1 cellular context compared by ENCODE assay signal in the genomic region with DNA sequence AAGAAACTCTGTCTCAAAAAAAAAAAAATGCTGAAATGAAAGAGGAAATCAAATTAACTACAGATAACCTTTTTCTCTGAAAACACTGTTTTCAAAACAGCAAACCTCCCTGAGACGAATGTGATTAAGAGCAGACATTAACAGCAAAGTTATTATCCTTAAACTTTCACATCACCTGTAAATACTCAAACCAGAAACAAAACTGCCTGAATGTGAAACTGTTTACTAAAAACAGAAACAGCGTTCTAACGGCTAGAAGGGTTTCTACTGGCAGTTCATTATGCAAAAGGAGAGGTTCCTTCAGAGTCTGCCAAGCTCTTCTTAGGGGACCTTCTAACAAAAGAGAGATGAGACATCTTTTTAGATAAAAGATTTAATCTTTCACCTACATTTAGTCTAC.
TF ChIP-seq lines count a peak whose summit lies in the region.

No MANE protein-coding gene starts in this region.

TF ChIP-seq in GM23338, 12 proteins besides CTCF, POLR2A, EP300 and RAD21 (continued from another document):
- TF ChIP-seq, protein P1, sequence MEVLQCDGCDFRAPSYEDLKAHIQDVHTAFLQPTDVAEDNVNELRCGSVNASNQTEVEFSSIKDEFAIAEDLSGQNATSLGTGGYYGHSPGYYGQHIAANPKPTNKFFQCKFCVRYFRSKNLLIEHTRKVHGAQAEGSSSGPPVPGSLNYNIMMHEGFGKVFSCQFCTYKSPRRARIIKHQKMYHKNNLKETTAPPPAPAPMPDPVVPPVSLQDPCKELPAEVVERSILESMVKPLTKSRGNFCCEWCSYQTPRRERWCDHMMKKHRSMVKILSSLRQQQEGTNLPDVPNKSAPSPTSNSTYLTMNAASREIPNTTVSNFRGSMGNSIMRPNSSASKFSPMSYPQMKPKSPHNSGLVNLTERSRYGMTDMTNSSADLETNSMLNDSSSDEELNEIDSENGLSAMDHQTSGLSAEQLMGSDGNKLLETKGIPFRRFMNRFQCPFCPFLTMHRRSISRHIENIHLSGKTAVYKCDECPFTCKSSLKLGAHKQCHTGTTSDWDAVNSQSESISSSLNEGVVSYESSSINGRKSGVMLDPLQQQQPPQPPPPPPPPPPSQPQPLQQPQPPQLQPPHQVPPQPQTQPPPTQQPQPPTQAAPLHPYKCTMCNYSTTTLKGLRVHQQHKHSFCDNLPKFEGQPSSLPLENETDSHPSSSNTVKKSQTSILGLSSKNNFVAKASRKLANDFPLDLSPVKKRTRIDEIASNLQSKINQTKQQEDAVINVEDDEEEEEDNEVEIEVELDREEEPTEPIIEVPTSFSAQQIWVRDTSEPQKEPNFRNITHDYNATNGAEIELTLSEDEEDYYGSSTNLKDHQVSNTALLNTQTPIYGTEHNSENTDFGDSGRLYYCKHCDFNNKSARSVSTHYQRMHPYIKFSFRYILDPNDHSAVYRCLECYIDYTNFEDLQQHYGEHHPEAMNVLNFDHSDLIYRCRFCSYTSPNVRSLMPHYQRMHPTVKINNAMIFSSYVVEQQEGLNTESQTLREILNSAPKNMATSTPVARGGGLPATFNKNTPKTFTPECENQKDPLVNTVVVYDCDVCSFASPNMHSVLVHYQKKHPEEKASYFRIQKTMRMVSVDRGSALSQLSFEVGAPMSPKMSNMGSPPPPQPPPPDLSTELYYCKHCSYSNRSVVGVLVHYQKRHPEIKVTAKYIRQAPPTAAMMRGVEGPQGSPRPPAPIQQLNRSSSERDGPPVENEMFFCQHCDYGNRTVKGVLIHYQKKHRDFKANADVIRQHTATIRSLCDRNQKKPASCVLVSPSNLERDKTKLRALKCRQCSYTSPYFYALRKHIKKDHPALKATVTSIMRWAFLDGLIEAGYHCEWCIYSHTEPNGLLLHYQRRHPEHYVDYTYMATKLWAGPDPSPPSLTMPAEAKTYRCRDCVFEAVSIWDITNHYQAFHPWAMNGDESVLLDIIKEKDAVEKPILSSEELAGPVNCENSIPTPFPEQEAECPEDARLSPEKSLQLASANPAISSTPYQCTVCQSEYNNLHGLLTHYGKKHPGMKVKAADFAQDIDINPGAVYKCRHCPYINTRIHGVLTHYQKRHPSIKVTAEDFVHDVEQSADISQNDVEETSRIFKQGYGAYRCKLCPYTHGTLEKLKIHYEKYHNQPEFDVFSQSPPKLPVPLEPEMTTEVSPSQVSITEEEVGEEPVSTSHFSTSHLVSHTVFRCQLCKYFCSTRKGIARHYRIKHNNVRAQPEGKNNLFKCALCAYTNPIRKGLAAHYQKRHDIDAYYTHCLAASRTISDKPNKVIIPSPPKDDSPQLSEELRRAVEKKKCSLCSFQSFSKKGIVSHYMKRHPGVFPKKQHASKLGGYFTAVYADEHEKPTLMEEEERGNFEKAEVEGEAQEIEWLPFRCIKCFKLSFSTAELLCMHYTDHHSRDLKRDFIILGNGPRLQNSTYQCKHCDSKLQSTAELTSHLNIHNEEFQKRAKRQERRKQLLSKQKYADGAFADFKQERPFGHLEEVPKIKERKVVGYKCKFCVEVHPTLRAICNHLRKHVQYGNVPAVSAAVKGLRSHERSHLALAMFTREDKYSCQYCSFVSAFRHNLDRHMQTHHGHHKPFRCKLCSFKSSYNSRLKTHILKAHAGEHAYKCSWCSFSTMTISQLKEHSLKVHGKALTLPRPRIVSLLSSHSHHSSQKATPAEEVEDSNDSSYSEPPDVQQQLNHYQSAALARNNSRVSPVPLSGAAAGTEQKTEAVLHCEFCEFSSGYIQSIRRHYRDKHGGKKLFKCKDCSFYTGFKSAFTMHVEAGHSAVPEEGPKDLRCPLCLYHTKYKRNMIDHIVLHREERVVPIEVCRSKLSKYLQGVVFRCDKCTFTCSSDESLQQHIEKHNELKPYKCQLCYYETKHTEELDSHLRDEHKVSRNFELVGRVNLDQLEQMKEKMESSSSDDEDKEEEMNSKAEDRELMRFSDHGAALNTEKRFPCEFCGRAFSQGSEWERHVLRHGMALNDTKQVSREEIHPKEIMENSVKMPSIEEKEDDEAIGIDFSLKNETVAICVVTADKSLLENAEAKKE (CRISPR knock-in tag; IDR thresholded peaks at IDR 0.05), result no peak
- no peak for TF ChIP-seq ZNF114 (CRISPR knock-in tag; IDR thresholded peaks at IDR 0.05)
- no peak for TF ChIP-seq NANOG (IDR thresholded peaks at IDR 0.05; ENCODE audit: borderline replicate concordance)
- no peak for TF ChIP-seq ZNF331 (CRISPR knock-in tag; IDR thresholded peaks at IDR 0.05; ENCODE audit: low read depth)
